ENCODE assay signal across 8 cellular contexts in the genomic region with DNA sequence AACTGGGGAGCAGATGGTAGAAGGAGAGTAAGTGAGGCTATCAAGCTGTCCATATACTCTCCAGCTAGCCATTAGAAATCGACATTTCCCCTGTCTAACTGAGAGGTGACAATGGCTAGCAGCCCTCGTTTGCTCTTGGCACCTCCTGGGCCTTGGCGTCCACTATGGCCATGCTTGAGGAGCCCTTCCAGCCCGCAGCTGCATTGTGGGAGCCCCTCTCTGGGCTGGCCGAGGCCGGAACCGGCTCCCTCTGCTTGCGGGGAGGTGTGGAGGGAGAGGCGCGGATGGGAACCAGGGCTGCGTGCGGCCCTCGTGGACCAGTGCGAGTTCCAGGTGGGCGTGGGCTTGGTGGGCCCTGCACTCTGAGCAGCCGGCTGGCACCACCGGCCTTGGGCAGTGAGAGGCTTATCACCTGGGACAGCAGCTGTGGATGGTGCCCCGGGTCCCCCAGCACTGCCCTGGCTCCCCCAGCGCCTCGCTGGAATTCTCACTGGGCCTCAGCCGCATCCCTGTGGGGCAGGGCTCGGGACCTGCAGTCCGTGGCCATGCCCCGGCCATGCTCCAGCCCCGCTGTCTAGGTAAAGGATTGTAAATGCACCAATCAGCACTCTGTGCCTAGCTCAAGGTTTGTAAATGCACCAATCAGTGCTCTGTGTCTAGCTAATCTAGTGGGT.
"Had no signal": no experiment of that assay in that cellular context is flagged by ENCODE, and none has a peak within 500 bp of the region (broad histone marks: within the 10 kb centered on the region; RNA-seq: fewer than 3 reads in every experiment).

No MANE protein-coding gene starts in this region.

- ATAC-seq: GM23338 had no signal

- DNase-seq: H9, HCEC 1CT, HFFc6, KBM-7 had no signal

- H3K4me2 ChIP-seq: GM23338 had no signal

- H3K4me3 ChIP-seq: GM23338 had no signal

- H2AFZ ChIP-seq: GM23338 had no signal

- FAIRE-seq: H1, H54, HTR-8/SVneo had no signal
